ENCODE assay signal across 18 cellular contexts in the genomic region with DNA sequence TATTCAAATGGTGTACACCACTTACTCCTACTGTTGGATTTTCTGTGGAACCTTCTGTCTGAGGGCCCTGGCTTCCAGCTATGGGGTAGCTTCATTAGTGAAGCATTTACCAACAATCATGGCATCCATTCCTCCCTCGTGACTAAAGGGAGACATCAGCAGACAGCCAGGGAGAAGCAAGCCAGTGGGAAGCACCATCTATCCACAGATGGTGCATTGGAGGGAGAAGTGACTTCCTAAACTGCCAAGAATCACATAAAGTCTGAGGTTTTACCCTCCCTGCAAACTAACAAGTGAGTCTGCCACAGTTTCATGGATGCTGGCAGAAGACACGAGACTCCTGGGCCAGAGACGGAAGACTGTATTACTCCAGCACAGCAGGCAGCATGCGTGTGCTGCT. TPM values are rescaled to one million over a fixed set of nuclear protein-coding genes. Genes with fewer than 3 reads are reported as not detected.
DNase-seq lines count a peak whose midpoint lies in the region; ATAC-seq and TF ChIP-seq lines count a peak whose summit lies in the region.
"Had no signal": no experiment of that assay in that cellular context is flagged by ENCODE, and none has a peak within 500 bp of the region (broad histone marks: within the 10 kb centered on the region; RNA-seq: fewer than 3 reads in every experiment).

No MANE protein-coding gene starts in this region.

- no peaks in the 10 kb centered on the region for H3K9me3 Mint-ChIP-seq in Caco-2 (ENCODE audit: unreplicated experiment)
- no peaks in the 10 kb centered on the region for H3K9me3 Mint-ChIP-seq in HFFc6

- no peaks in the 10 kb centered on the region for H3K9me2 ChIP-seq in OCI-LY7 (ENCODE audit: insufficient read depth, low read length)

- H4K20me1 ChIP-seq in OCI-LY7 (ENCODE audit: insufficient read depth, low read length), result no peaks in the 10 kb centered on the region
- no peaks in the 10 kb centered on the region for H4K20me1 ChIP-seq in smooth muscle cell (ENCODE audit: low read depth)

- no peaks in the 10 kb centered on the region; the same call in 1 of the 2 replicates for H3K36me3 ChIP-seq in Caco-2 (ENCODE audit: control insufficient read depth, insufficient read depth, low read length)
- no peaks in the 10 kb centered on the region for H3K36me3 ChIP-seq in OCI-LY7 (ENCODE audit: insufficient read depth, low read length)
- no peaks in the 10 kb centered on the region for H3K36me3 ChIP-seq in colonic mucosa
- no peaks in the 10 kb centered on the region for H3K36me3 ChIP-seq in smooth muscle cell (ENCODE audit: low read depth)
- no peaks in the 10 kb centered on the region for H3K36me3 ChIP-seq in prostate gland
- H3K36me3 ChIP-seq: HAP-1 had no signal

- H3K9ac ChIP-seq in colonic mucosa (ENCODE audit: low read depth in 2 of 2, low read length in 2 of 2) (peak overlapping the region in 1 of 2 donors; percentile 7), smooth muscle cell (ENCODE audit: low read depth) (no peak overlapping the region)

- H3F3A ChIP-seq in smooth muscle cell (ENCODE audit: low read depth), result no peaks in the 10 kb centered on the region

- H3K4me2 ChIP-seq in OCI-LY7 (ENCODE audit: low read length), result peak overlapping the region; percentile 14; the same call in 1 of the 2 replicates
- H3K4me2 ChIP-seq in smooth muscle cell, result no peak overlapping the region

- H3K9me3 ChIP-seq in Caco-2, result no peaks in the 10 kb centered on the region
- no peaks in the 10 kb centered on the region for H3K9me3 ChIP-seq in OCI-LY7 (ENCODE audit: low read length)
- no peaks in the 10 kb centered on the region for H3K9me3 ChIP-seq in colonic mucosa
- H3K9me3 ChIP-seq in smooth muscle cell (replicated peaks; ENCODE audit: low read depth), result no peaks in the 10 kb centered on the region
- no peaks in the 10 kb centered on the region for H3K9me3 ChIP-seq in prostate gland
- H3K9me3 ChIP-seq: HAP-1 had no signal

- no peak for DNase-seq in Caco-2
- DNase-seq in OCI-LY7 (ENCODE audit: low spot score), result no peak
- no peak for DNase-seq in colonic mucosa
- no peak for DNase-seq in smooth muscle cell (lab: John Stamatoyannopoulos, UW; ENCODE audit: unreplicated experiment)
- DNase-seq in erythroblast (lab: John Stamatoyannopoulos, UW), result no peak
- DNase-seq in prostate gland (ENCODE audit: low spot score), result no peak
- DNase-seq in HFFc6, result no peak
- DNase-seq: AML-193, GF-D8, NCI-H1105, NCI-H774, RPMI8226 had no signal

- no peaks in the 10 kb centered on the region for H3K79me2 ChIP-seq in OCI-LY7 (ENCODE audit: insufficient read depth, low read depth, low read length)
- no peaks in the 10 kb centered on the region for H3K79me2 ChIP-seq in smooth muscle cell (ENCODE audit: low read depth)

- H2AFZ ChIP-seq in OCI-LY7 (ENCODE audit: low read length) (0 out of 2 replicates have a peak overlapping the region, but pooled peaks have one; percentile 5), smooth muscle cell (ENCODE audit: low read depth) (no peak overlapping the region)

- 76% methylated on average over 4 of the region's 4 CpGs for WGBS in smooth muscle cell (ENCODE audit: low lambda C conversion rate)
- WGBS in prostate gland, result 83% methylated on average over 4 of the region's 4 CpGs

- H3K4me3 Mint-ChIP-seq in Caco-2 (ENCODE audit: unreplicated experiment) (peak overlapping the region; percentile 43), HFFc6 (no peak overlapping the region)

- no peak for ATAC-seq in HG03520 (IDR thresholded peaks at IDR 0.05; ENCODE audit: unreplicated experiment)
- ATAC-seq: PC-3 had no signal

- TF ChIP-seq CTCF in Caco-2 (IDR thresholded peaks at IDR 0.05; ENCODE audit: insufficient read depth in 1 of 2, low read depth in 1 of 2, low read length in 1 of 2, severe bottlenecking in 1 of 2, unreplicated experiment in 1 of 2) (no peak), OCI-LY7 (conservative IDR thresholded peaks at IDR 0.05; ENCODE audit: low read length) (no peak), colonic mucosa (IDR thresholded peaks at IDR 0.05) (no peak), smooth muscle cell (IDR thresholded peaks at IDR 0.05; ENCODE audit: borderline replicate concordance, insufficient read depth, poor library complexity, severe bottlenecking) (no peak), prostate gland (IDR thresholded peaks at IDR 0.05) (no peak), HFFc6 (IDR thresholded peaks at IDR 0.05) (no peak)

- CTCF ChIA-PET in Caco-2 (lab: Charles Lee) (interaction anchor here (0.6 kb wide), 1 partner anchor 120 kb away, joined by 3 read pairs; no protein-coding TSS in a partner anchor), OCI-LY7 (lab: Charles Lee; ENCODE audit: unreplicated experiment) (no interaction called here)

- H3K27me3 ChIP-seq in Caco-2 (replicated peaks; ENCODE audit: control insufficient read depth, insufficient read depth, low read length) (no peaks in the 10 kb centered on the region), colonic mucosa (no peaks in the 10 kb centered on the region), smooth muscle cell (ENCODE audit: low read depth) (no peaks in the 10 kb centered on the region), prostate gland (replicated peaks; ENCODE audit: insufficient read depth) (no peaks in the 10 kb centered on the region)

- POLR2A ChIA-PET in Caco-2 (lab: Charles Lee), result no interaction called here
- POLR2A ChIA-PET in OCI-LY7 (lab: Charles Lee), result no interaction called here

- H3K4me3 ChIP-seq in Caco-2 (ENCODE audit: low read depth, low read length) (no peak overlapping the region), OCI-LY7 (ENCODE audit: low read depth, low read length, poor library complexity, severe bottlenecking) (no peak overlapping the region), colonic mucosa (no peak overlapping the region), smooth muscle cell (no peak overlapping the region), prostate gland (no peak overlapping the region)
- H3K4me3 ChIP-seq: HAP-1 had no signal

- TF ChIP-seq POLR2A in erythroblast (IDR thresholded peaks at IDR 0.05; ENCODE audit: low read length) (no peak), prostate gland (IDR thresholded peaks at IDR 0.05) (no peak)

- no peak overlapping the region for H3K27ac ChIP-seq in OCI-LY7 (ENCODE audit: low read depth, low read length, poor library complexity, severe bottlenecking)
- H3K27ac ChIP-seq in colonic mucosa, result peak overlapping the region; percentile 26
- peak overlapping the region; percentile 64 for H3K27ac ChIP-seq in smooth muscle cell (ENCODE audit: low read depth)
- no peak overlapping the region for H3K27ac ChIP-seq in prostate gland

- H3K27ac Mint-ChIP-seq in Caco-2 (ENCODE audit: unreplicated experiment) (peak overlapping the region; percentile 88), HFFc6 (no peak overlapping the region)

- intact Hi-C loops in Caco-2 (cut with micrococcal nuclease; ENCODE audit: unreplicated experiment) (loop anchor here (2.0 kb wide), 2 partner anchors 14 to 46 kb away; no protein-coding TSS in a partner anchor), OCI-LY7 (cut with micrococcal nuclease; ENCODE audit: unreplicated experiment) (no loop called here), colonic mucosa (cut with DNase I) (no loop called here), prostate gland (cut with DNase I) (no loop called here)

- peaks cover 38% of the 10 kb centered on the region for H3K4me1 Mint-ChIP-seq in Caco-2 (ENCODE audit: low read depth, unreplicated experiment)
- H3K4me1 Mint-ChIP-seq in HFFc6 (ENCODE audit: low read depth), result peaks cover 25% of the 10 kb centered on the region

- peaks cover 71% of the 10 kb centered on the region for H3K4me1 ChIP-seq in Caco-2
- peaks cover 30% of the 10 kb centered on the region for H3K4me1 ChIP-seq in OCI-LY7 (ENCODE audit: insufficient read depth, low read length, poor library complexity, severe bottlenecking)
- peaks cover 8% of the 10 kb centered on the region for H3K4me1 ChIP-seq in colonic mucosa
- H3K4me1 ChIP-seq in smooth muscle cell (ENCODE audit: low read depth), result no peaks in the 10 kb centered on the region
- no peaks in the 10 kb centered on the region for H3K4me1 ChIP-seq in prostate gland (replicated peaks)
- H3K4me1 ChIP-seq: HAP-1 had no signal

- H3K36me3 Mint-ChIP-seq in Caco-2 (ENCODE audit: insufficient read depth, unreplicated experiment) (peaks cover 4% of the 10 kb centered on the region), HFFc6 (ENCODE audit: low read depth) (no peaks in the 10 kb centered on the region)

- BruUV-seq in Caco-2 (replicated peaks; lab: Mats Ljungman, UMichigan) (no TSS peak), OCI-LY7 (replicated peaks; lab: Mats Ljungman, UMichigan) (no TSS peak)

- H3K27me3 Mint-ChIP-seq in Caco-2 (ENCODE audit: insufficient read depth, unreplicated experiment), result no peaks in the 10 kb centered on the region
- no peaks in the 10 kb centered on the region; the same call in none of the 2 replicates for H3K27me3 Mint-ChIP-seq in HFFc6 (ENCODE audit: insufficient read depth)

RNA-seq across cellular contexts. Expression of gene UMODL1, which starts 31.4 kb away (rescaled TPM):
- total RNA-seq in Caco-2 (2022) (0.20 and 0.21 TPM in 2 replicates), OCI-LY7 (2022) (7.4 and 10.0 TPM in 2 replicates), colonic mucosa (under 1 TPM; 0.35 to 0.37 TPM), smooth muscle cell (not detected in 2 replicates), prostate gland (under 1 TPM; 0.14 to 0.57 TPM)
- 6.6 and 12.3 TPM in 2 replicates for total RNA-seq in OCI-LY7 (2014; rRNA removed; shearing (Covaris generic))
- 0.14 TPM in 1 of 2 replicates, not detected in the other for polyA plus RNA-seq in smooth muscle cell
- total RNA-seq in HFFc6 (2021; fragmentation: NEBNext Ultra II Directional; extraction: Animal tissue kit (Norgen Biotek cat#: 25700)), result not detected
- total RNA-seq: A673, LHCN-M2, NCI-H460, PC-3 had no signal

Comparison
In these comparisons a context has a peak if more than half of its experiments do, and no peak if none do; other contexts are left out.
1. H3K27ac ChIP-seq: peak in colonic mucosa (single experiment) and smooth muscle cell (single experiment); none in OCI-LY7 (single experiment) and prostate gland (0 of 2).